Comparison of ENCODE assay signal across 8 cellular contexts in the genomic region with DNA sequence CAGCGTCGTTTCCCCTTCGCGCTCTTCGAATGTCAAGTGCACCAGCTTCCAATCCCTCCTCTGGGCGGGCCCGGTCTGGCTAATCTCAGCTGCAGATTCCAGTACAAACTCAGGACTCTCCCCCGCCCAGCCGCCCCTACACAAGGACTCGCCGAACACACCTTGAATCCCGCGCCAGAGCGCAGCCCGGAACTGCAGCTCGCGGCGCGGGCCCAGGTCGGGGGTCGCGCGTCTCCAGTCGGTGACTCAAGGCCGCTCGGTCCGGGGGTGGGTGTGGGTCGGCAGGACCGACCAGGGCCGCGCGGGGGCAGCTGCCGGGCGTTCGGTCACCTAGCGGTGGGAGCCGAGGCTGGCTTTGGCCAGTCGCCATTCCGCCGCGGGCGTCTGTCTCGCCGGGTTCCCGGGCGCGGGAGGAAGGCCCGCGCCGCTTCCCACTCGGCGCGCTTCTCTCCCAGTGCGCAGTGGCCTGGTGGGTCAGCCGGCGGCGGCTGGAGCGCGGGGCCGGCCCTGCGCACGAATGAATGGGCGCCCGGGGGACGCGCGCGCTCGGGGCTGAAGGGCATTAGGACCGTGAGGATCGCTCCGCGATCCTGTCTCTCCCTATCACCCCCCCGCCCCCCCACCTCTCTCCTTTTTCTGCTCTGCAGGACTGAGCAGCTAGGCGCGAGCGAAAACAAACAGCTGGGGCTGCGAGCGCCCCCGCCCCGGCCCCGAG. TPM values are rescaled to one million over a fixed set of nuclear protein-coding genes. Genes with fewer than 3 reads are reported as not detected.
A peak's percentile ranks its signal among the peaks of the same experiment; 100 is the strongest.
DNase-seq lines count a peak whose midpoint lies in the region; ATAC-seq lines count a peak whose summit lies in the region.

A gene (plus strand): TSS at position 628 of the 715 bp plus-strand sequence. CDS start 133 bp downstream, outside the sequence.

- no peak for DNase-seq in CD8-positive, alpha-beta memory T cell
- DNase-seq in activated T-cell treated with anti-CD3 and anti-CD28 coated beads, Interleukin-2, amount 50 U/mL, for 72 hours = peak; percentile 8 to 13
- DNase-seq in left ventricle myocardium superior (peak; percentile 74), MV-4-11 (lab: John Stamatoyannopoulos, UW) (no peak), RKO (ENCODE audit: low spot score) (no peak)

- no peaks in the 10 kb centered on the region for H3K36me3 Mint-ChIP-seq in CD8-positive, alpha-beta memory T cell
- H3K36me3 Mint-ChIP-seq in activated T-cell treated with anti-CD3 and anti-CD28 coated beads, Interleukin-2, amount 50 U/mL, for 72 hours (ENCODE audit: insufficient read depth in 2 of 2) = no peaks in the 10 kb centered on the region

- peaks cover 18% of the 10 kb centered on the region for H3K27me3 ChIP-seq in CD8-positive, alpha-beta memory T cell (ENCODE audit: insufficient read depth, low read length, poor library complexity, severe bottlenecking)
- peaks cover 55% of the 10 kb centered on the region for H3K27me3 ChIP-seq in HUES48 (ENCODE audit: control insufficient read depth, insufficient read depth, low read length)
- peaks cover 2% of the 10 kb centered on the region for H3K27me3 ChIP-seq in rectal smooth muscle tissue (ENCODE audit: control insufficient read depth, insufficient read depth, low read length)

- no peaks in the 10 kb centered on the region for H3K4me1 ChIP-seq in CD8-positive, alpha-beta memory T cell (ENCODE audit: insufficient read depth, low read length)
- H3K4me1 ChIP-seq in HUES48 (ENCODE audit: control insufficient read depth, insufficient read depth, low read length) = peaks cover 10% of the 10 kb centered on the region; the same call in 1 of the 2 replicates
- no peaks in the 10 kb centered on the region for H3K4me1 ChIP-seq in rectal smooth muscle tissue (ENCODE audit: control insufficient read depth, insufficient read depth, low read length)

- peaks cover 32 to 63% of the 10 kb centered on the region in 2 donors for H3K27me3 Mint-ChIP-seq in CD8-positive, alpha-beta memory T cell
- H3K27me3 Mint-ChIP-seq in activated T-cell treated with anti-CD3 and anti-CD28 coated beads, Interleukin-2, amount 50 U/mL, for 72 hours (ENCODE audit: low read depth) = peaks cover 59% of the 10 kb centered on the region

- no peaks in the 10 kb centered on the region for H3K36me3 ChIP-seq in CD8-positive, alpha-beta memory T cell (ENCODE audit: insufficient read depth, low read length)
- no peaks in the 10 kb centered on the region for H3K36me3 ChIP-seq in HUES48 (ENCODE audit: control insufficient read depth, insufficient read depth, low read length)
- H3K36me3 ChIP-seq in rectal smooth muscle tissue (ENCODE audit: control insufficient read depth, insufficient read depth, low read length) = no peaks in the 10 kb centered on the region

- H3K27ac Mint-ChIP-seq in CD8-positive, alpha-beta memory T cell = peak within 1 kb of the TSS in 1 of 8 donors; percentile 5
- no peak within 1 kb of the TSS for H3K27ac Mint-ChIP-seq in activated T-cell treated with anti-CD3 and anti-CD28 coated beads, Interleukin-2, amount 50 U/mL, for 72 hours

- no peak within 1 kb of the TSS for H3K4me3 ChIP-seq in CD8-positive, alpha-beta memory T cell (ENCODE audit: low read length)
- peak within 1 kb of the TSS; percentile 72 for H3K4me3 ChIP-seq in HUES48 (ENCODE audit: low read depth, low read length)
- H3K4me3 ChIP-seq in rectal smooth muscle tissue (ENCODE audit: low read length) = peak within 1 kb of the TSS; percentile 65

- POLR2A ChIA-PET in CD8-positive, alpha-beta memory T cell (lab: Charles Lee) = no interaction called here

- intact Hi-C loops in left ventricle myocardium superior (cut with micrococcal nuclease) = loop anchor here (10.0 kb wide), 1 partner anchor 105 kb away; no protein-coding TSS in a partner anchor

- H3K4me3 Mint-ChIP-seq in CD8-positive, alpha-beta memory T cell = peak within 1 kb of the TSS in 5 of 7 donors; percentile 19 to 46 (median 37)
- peak within 1 kb of the TSS; percentile 86 to 90 for H3K4me3 Mint-ChIP-seq in activated T-cell treated with anti-CD3 and anti-CD28 coated beads, Interleukin-2, amount 50 U/mL, for 72 hours

- ATAC-seq in activated T-cell treated with anti-CD3 and anti-CD28 coated beads, Interleukin-2, amount 50 U/mL, for 72 hours (replicated peaks in 1 of 2) = peak; percentile 4
- ATAC-seq in left ventricle myocardium superior (peak; percentile 44), HG02981 (IDR thresholded peaks at IDR 0.05; ENCODE audit: unreplicated experiment) (no peak)

- H3K9ac ChIP-seq in HUES48 (ENCODE audit: low read depth, low read length) = no peak within 1 kb of the TSS
- no peak within 1 kb of the TSS for H3K9ac ChIP-seq in rectal smooth muscle tissue (ENCODE audit: low read length)

- H3K27ac ChIP-seq in CD8-positive, alpha-beta memory T cell (ENCODE audit: low read depth, low read length) = no peak within 1 kb of the TSS
- H3K27ac ChIP-seq in HUES48 (ENCODE audit: low read depth, low read length) = no peak within 1 kb of the TSS
- no peak within 1 kb of the TSS for H3K27ac ChIP-seq in rectal smooth muscle tissue (ENCODE audit: low read depth, low read length)

- CTCF ChIA-PET in CD8-positive, alpha-beta memory T cell (lab: Charles Lee) = interaction anchor here (0.7 to 1.0 kb wide), 2 partner anchors 9 to 17 kb away, joined by 4 read pairs; no protein-coding TSS in a partner anchor

- no peaks in the 10 kb centered on the region for H3K9me3 Mint-ChIP-seq in CD8-positive, alpha-beta memory T cell
- no peaks in the 10 kb centered on the region for H3K9me3 Mint-ChIP-seq in activated T-cell treated with anti-CD3 and anti-CD28 coated beads, Interleukin-2, amount 50 U/mL, for 72 hours

- peaks cover 0 to 5% (median 1%) of the 10 kb centered on the region in 3 donors for H3K4me1 Mint-ChIP-seq in CD8-positive, alpha-beta memory T cell
- H3K4me1 Mint-ChIP-seq in activated T-cell treated with anti-CD3 and anti-CD28 coated beads, Interleukin-2, amount 50 U/mL, for 72 hours (ENCODE audit: low read depth) = peaks cover 7% of the 10 kb centered on the region

- no peaks in the 10 kb centered on the region for H3K9me3 ChIP-seq in CD8-positive, alpha-beta memory T cell (ENCODE audit: low read length)
- H3K9me3 ChIP-seq in HUES48 (ENCODE audit: control insufficient read depth, insufficient read depth, low read length) = no peaks in the 10 kb centered on the region; the same call in 1 of the 2 replicates

RNA-seq across cellular contexts. Expression of the gene that starts here (rescaled TPM):
- total RNA-seq in CD8-positive, alpha-beta memory T cell = under 1 TPM in 1 of 2 experiments, not detected in 1; 0.11 TPM
- polyA plus RNA-seq in CD8-positive, alpha-beta memory T cell = not detected
- total RNA-seq in activated T-cell treated with anti-CD3 and anti-CD28 coated beads, Interleukin-2, amount 50 U/mL, for 72 hours = under 1 TPM; 0.05 to 0.21 TPM
- 101 TPM for total RNA-seq in left ventricle myocardium superior

Comparison
In these comparisons a context has a peak if more than half of its experiments do, and no peak if none do; other contexts are left out.
1. RNA of the gene that starts here (total RNA-seq): 101 TPM in left ventricle myocardium superior (single experiment); 0.05 to 0.21 TPM in activated T-cell treated with anti-CD3 and anti-CD28 coated beads, Interleukin-2, amount 50 U/mL, for 72 hours and 0.11 TPM in CD8-positive, alpha-beta memory T cell; every median in the first group is over 10 times any median in the second.
2. Peak in DNase-seq and ATAC-seq in activated T-cell treated with anti-CD3 and anti-CD28 coated beads, Interleukin-2, amount 50 U/mL, for 72 hours; RNA of the gene not detected or under 1 TPM.